ENCODE assay signal across 1 cellular context in the genomic region with DNA sequence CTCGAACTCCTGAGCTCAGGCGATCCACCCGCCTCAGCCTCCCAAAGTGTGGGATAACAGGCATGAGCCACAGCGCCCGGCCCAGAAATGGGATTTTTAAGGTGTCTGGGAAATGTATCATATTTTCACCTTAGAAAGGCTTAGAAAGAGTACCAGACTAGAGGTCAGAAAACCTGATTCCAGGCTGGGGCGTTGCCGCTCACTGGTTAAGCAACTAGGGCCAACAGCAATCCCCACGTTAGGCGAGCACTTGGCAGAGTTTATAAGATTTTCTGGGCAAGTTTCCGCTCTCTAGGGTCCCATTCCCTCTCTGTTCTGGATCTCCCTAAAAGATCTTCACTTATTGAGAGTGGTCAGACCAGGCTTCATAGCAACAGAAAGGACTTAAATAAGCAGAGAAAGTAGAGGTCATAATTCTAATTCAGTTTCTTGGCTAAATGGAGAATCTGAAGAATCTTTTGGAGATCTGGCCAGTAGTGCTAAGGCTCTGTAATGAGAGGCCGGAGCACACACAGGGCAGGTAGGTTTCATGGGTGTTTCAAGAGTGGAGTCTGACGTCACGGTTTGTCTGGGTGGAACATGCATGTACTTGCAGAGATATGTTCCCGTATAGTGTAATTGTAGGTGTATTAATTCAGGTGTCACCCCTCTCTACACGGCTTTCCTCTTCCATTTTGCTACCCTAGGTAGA.
TF ChIP-seq lines count a peak whose summit lies in the region.

No MANE protein-coding gene starts in this region.

TF ChIP-seq in IMR-90, 13 proteins besides CTCF, POLR2A, EP300 and RAD21:
- TF ChIP-seq, protein P1, sequence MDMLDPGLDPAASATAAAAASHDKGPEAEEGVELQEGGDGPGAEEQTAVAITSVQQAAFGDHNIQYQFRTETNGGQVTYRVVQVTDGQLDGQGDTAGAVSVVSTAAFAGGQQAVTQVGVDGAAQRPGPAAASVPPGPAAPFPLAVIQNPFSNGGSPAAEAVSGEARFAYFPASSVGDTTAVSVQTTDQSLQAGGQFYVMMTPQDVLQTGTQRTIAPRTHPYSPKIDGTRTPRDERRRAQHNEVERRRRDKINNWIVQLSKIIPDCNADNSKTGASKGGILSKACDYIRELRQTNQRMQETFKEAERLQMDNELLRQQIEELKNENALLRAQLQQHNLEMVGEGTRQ (IDR thresholded peaks at IDR 0.05; ENCODE audit: low read depth, low read length) = no peak
- TF ChIP-seq CHD1 (IDR thresholded peaks at IDR 0.05; ENCODE audit: low read depth, low read length) = no peak
- no peak for TF ChIP-seq NFE2L2 (IDR thresholded peaks at IDR 0.05; ENCODE audit: low read depth, low read length)
- TF ChIP-seq, protein P2, sequence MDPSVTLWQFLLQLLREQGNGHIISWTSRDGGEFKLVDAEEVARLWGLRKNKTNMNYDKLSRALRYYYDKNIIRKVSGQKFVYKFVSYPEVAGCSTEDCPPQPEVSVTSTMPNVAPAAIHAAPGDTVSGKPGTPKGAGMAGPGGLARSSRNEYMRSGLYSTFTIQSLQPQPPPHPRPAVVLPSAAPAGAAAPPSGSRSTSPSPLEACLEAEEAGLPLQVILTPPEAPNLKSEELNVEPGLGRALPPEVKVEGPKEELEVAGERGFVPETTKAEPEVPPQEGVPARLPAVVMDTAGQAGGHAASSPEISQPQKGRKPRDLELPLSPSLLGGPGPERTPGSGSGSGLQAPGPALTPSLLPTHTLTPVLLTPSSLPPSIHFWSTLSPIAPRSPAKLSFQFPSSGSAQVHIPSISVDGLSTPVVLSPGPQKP (IDR thresholded peaks at IDR 0.05; ENCODE audit: borderline replicate concordance, low read depth, low read length) = no peak
- no peak for TF ChIP-seq RCOR1 (IDR thresholded peaks at IDR 0.05; ENCODE audit: insufficient replicate concordance, low read length)
- no peak for TF ChIP-seq RFX5 (IDR thresholded peaks at IDR 0.05; ENCODE audit: low read depth, low read length)
- TF ChIP-seq MAFK (IDR thresholded peaks at IDR 0.05; ENCODE audit: low read depth, low read length) = no peak
- TF ChIP-seq MAZ (IDR thresholded peaks at IDR 0.05; ENCODE audit: borderline replicate concordance, low read depth, low read length) = no peak
- no peak for TF ChIP-seq FOS (IDR thresholded peaks at IDR 0.05; ENCODE audit: low read depth, low read length)
- no peak for TF ChIP-seq BHLHE40 (IDR thresholded peaks at IDR 0.05; ENCODE audit: low read depth, low read length)
- no peak for TF ChIP-seq CEBPB (IDR thresholded peaks at IDR 0.05; ENCODE audit: low read depth, low read length)
- no peak for TF ChIP-seq MXI1 (IDR thresholded peaks at IDR 0.05; ENCODE audit: borderline replicate concordance, low read depth, low read length)
- TF ChIP-seq SMC3 (IDR thresholded peaks at IDR 0.05; ENCODE audit: low read depth, low read length) = no peak
